24 cellular contexts compared by ENCODE assay signal in genomic region chr14:68873379-68873778, GRCh38.
A peak's percentile ranks its signal among the peaks of the same experiment; 100 is the strongest.
DNase-seq lines count a peak whose midpoint lies in the region; ATAC-seq, FAIRE-seq and TF ChIP-seq lines count a peak whose summit lies in the region.
"Had no signal": no experiment of that assay in that cellular context is flagged by ENCODE, and none has a peak within 500 bp of the region (broad histone marks: within the 10 kb centered on the region; RNA-seq: fewer than 3 reads in every experiment).

No MANE protein-coding gene starts in this region.

- H3K9ac ChIP-seq in keratinocyte (ENCODE audit: control insufficient read depth, extremely low read depth, insufficient read depth, low read length) = no peak overlapping the region

- intact Hi-C loops in gastrocnemius medialis (cut with DNase I; ENCODE audit: low total_unique reads) = no loop called here

- H3K27me3 ChIP-seq in keratinocyte (ENCODE audit: control insufficient read depth, extremely low read depth, insufficient read depth, low read length) (no peaks in the 10 kb centered on the region), osteoblast (ENCODE audit: insufficient read depth, low read length) (no peaks in the 10 kb centered on the region), gastrocnemius medialis (no peaks in the 10 kb centered on the region)
- H3K27me3 ChIP-seq: Peyer's patch had no signal

- H4K20me1 ChIP-seq in keratinocyte (ENCODE audit: control insufficient read depth, extremely low read depth, insufficient read depth, low read length) (peaks cover 16% of the 10 kb centered on the region), osteoblast (ENCODE audit: insufficient read depth, low read length) (peaks cover 35% of the 10 kb centered on the region)

- no peak for ATAC-seq in gastrocnemius medialis
- ATAC-seq: CD8-positive, alpha-beta T cell; left colon; naive thymus-derived CD4-positive, alpha-beta T cell; stimulated activated memory B cell treated with anti-CD40 and anti-IgM and Interleukin-4, amounts not matched to agents 10 μg/mL and 1 μg/mL and 100 μg/mL, for 72 hours had no signal

- no peaks in the 10 kb centered on the region for H3K9me3 ChIP-seq in keratinocyte (ENCODE audit: control insufficient read depth, low read depth, low read length)
- H3K9me3 ChIP-seq in osteoblast (ENCODE audit: low read depth, low read length) = no peaks in the 10 kb centered on the region
- no peaks in the 10 kb centered on the region for H3K9me3 ChIP-seq in gastrocnemius medialis
- H3K9me3 ChIP-seq: Peyer's patch had no signal

- H3K4me1 ChIP-seq in keratinocyte (ENCODE audit: control insufficient read depth, extremely low read depth, insufficient read depth, low read length) (peaks cover 4% of the 10 kb centered on the region), osteoblast (ENCODE audit: insufficient read depth, low read length) (no peaks in the 10 kb centered on the region), gastrocnemius medialis (no peaks in the 10 kb centered on the region)
- H3K4me1 ChIP-seq: Peyer's patch had no signal

- DNase-seq in D341Med (ENCODE audit: low spot score) (peak; percentile 1), NCI-H1417 treated with DMSO at 0.1 percent for 48 hours (lab: John Stamatoyannopoulos, UW) (peak; percentile 13), NCI-H748 treated with DMSO at 0.1 percent for 48 hours (lab: John Stamatoyannopoulos, UW) (peak; percentile 22), keratinocyte (ENCODE audit: low read depth, low spot score) (no peak), osteoblast (ENCODE audit: insufficient read length, low spot score, missing footprints) (no peak), HCEC 1CT (no peak), gastrocnemius medialis (no peak)
- DNase-seq: activated B cell treated with CpG ODN at 0.5 μM for 24 hours; activated CD4-positive, alpha-beta memory T cell treated with anti-CD3 and anti-CD28 coated beads, Interleukin-2, amount 10 ng/mL, durations not matched to agents 7 days and 5 days; activated naive CD4-positive, alpha-beta T cell treated with anti-CD3 and anti-CD28 coated beads, Interleukin-2, amount 10 ng/mL, durations not matched to agents 7 days and 5 days; anterior cingulate cortex; CD8-positive, alpha-beta T cell; DND-41; KG1; left colon; mesenchymal stem cell; MV-4-11; naive thymus-derived CD4-positive, alpha-beta T cell; NCI-H2107; NK-92 treated with Interleukin-12 subunit alpha and Interleukin-12 subunit beta, amount 100 ng/mL, for 24 hours; Peyer's patch; T-helper 9 cell had no signal

- dilution Hi-C loops in keratinocyte (cut with MboI; ENCODE audit: extremely low pct_ligation_motif_present, low sequenced_read_pairs) = no loop called here

- H3K4me3 ChIP-seq in keratinocyte (ENCODE audit: control insufficient read depth in 2 of 3, extremely low read depth in 1 of 3, insufficient read depth in 2 of 3, low read depth in 1 of 3, low read length in 3 of 3) (no peak overlapping the region), osteoblast (ENCODE audit: insufficient read depth, low read length) (no peak overlapping the region), gastrocnemius medialis (no peak overlapping the region)
- H3K4me3 ChIP-seq: Peyer's patch had no signal

- H2AFZ ChIP-seq in keratinocyte (ENCODE audit: control insufficient read depth, low read length) (no peak overlapping the region), osteoblast (ENCODE audit: low read length) (no peak overlapping the region)

- TF ChIP-seq POLR2A in gastrocnemius medialis (IDR thresholded peaks at IDR 0.05) = no peak

- peaks cover 4% of the 10 kb centered on the region for H3K9me1 ChIP-seq in keratinocyte (ENCODE audit: control insufficient read depth, extremely low read depth, insufficient read depth, low read length)

- H3K79me2 ChIP-seq in keratinocyte (ENCODE audit: control insufficient read depth, insufficient read depth, low read length) (peaks cover 5% of the 10 kb centered on the region), osteoblast (ENCODE audit: insufficient read depth, low read length) (peaks cover 34% of the 10 kb centered on the region)

- in situ Hi-C loops in gastrocnemius medialis (cut with MboI; ENCODE audit: low sequenced_read_pairs in 4 of 4) = no loop called here

- peaks cover 48 to 61% of the 10 kb centered on the region in 2 experiments for H3K36me3 ChIP-seq in keratinocyte (ENCODE audit: control insufficient read depth in 2 of 2, extremely low read depth in 1 of 2, insufficient read depth in 2 of 2, low read length in 2 of 2)
- H3K36me3 ChIP-seq in osteoblast (ENCODE audit: insufficient read depth, low read length) = peaks cover 85% of the 10 kb centered on the region
- H3K36me3 ChIP-seq in gastrocnemius medialis = peaks cover 0 to 10% of the 10 kb centered on the region in 2 donors

- peak; percentile 48 for FAIRE-seq in keratinocyte (lab: Jason Lieb, UNC)
- FAIRE-seq: H54 had no signal

- peak overlapping the region; percentile 33 for H3K27ac ChIP-seq in keratinocyte (ENCODE audit: control insufficient read depth, insufficient read depth, low read length)
- H3K27ac ChIP-seq in osteoblast (ENCODE audit: low read depth, low read length) = no peak overlapping the region
- H3K27ac ChIP-seq in gastrocnemius medialis = no peak overlapping the region
- H3K27ac ChIP-seq: Peyer's patch had no signal

- TF ChIP-seq CTCF in keratinocyte (optimal IDR thresholded peaks at IDR 0.05 in 1 of 3, IDR thresholded peaks at IDR 0.05 in 1 of 3, conservative IDR thresholded peaks at IDR 0.05 in 1 of 3; ENCODE audit: extremely low read depth in 1 of 3, insufficient read depth in 2 of 3, low read length in 3 of 3) (no peak), osteoblast (IDR thresholded peaks at IDR 0.05; ENCODE audit: extremely low read depth, low read depth, low read length) (no peak), gastrocnemius medialis (IDR thresholded peaks at IDR 0.05 in 4 of 5, conservative IDR thresholded peaks at IDR 0.05 in 1 of 5) (no peak)

- H3K4me2 ChIP-seq in keratinocyte (ENCODE audit: control insufficient read depth, extremely low read depth, insufficient read depth, low read depth, low read length) (no peak overlapping the region), osteoblast (ENCODE audit: insufficient read depth, low read length) (no peak overlapping the region)

Comparison
In these comparisons a context has a peak if more than half of its experiments do, and no peak if none do; other contexts are left out.
1. DNase-seq: peak in D341Med (single experiment), NCI-H1417 treated with DMSO at 0.1 percent for 48 hours (single experiment) and NCI-H748 treated with DMSO at 0.1 percent for 48 hours (single experiment); none in keratinocyte (single experiment), osteoblast (single experiment), HCEC 1CT (single experiment) and gastrocnemius medialis (0 of 2).